In the genomic region with DNA sequence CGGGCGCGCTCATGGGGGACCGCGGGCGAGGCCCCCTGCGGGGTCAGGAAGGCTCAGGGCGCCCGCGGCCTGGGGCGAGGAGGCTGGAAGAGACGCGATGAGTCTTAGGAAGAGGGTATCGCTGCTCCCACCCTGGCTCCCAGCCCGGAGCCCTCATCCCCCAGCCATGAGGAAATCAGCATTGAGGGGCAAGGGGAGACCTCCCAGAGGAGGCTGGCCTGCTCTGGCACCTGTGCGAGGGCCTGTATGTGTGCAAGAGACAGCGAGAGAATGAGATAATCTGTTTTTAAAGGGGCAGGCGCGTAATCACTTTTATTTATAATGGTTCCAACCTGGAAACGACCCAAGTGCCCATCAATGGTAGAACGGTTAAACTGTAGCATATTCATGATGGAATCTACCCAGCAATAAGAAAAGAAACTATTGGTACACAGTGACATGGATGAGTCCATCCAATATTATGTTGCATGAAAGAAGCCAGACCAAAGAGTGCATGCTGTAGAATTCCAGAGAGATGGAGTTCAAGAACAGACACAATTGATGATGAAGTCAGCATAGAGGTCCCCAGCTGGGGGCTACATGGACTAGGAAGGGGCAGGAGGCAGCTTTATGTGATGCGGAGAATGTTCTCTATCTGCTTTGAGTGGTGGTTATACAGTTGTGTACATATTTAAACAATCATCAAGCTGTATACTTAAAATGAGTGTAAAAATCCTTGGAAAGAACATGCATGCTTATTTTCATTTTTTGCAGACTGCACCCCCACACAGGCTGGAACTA, we compare ENCODE assay signal across 12 cellular contexts. TPM values are rescaled to one million over a fixed set of nuclear protein-coding genes. Genes with fewer than 3 reads are reported as not detected.
DNase-seq lines count a peak whose midpoint lies in the region; ATAC-seq and TF ChIP-seq lines count a peak whose summit lies in the region.
"Had no signal": no experiment of that assay in that cellular context is flagged by ENCODE, and none has a peak within 500 bp of the region (broad histone marks: within the 10 kb centered on the region; RNA-seq: fewer than 3 reads in every experiment).

No MANE protein-coding gene starts in this region.

- H3K4me3 ChIP-seq in OCI-LY1 (ENCODE audit: low read depth, low read length, poor library complexity, severe bottlenecking) (peak overlapping the region; percentile 58), epithelial cell of esophagus (ENCODE audit: low read length) (peak overlapping the region; percentile 45), lower leg skin (ENCODE audit: low read depth, poor library complexity, severe bottlenecking) (no peak overlapping the region)
- H3K4me3 ChIP-seq: BLaER1 had no signal

- no peak for TF ChIP-seq POLR2A in lower leg skin (IDR thresholded peaks at IDR 0.05)

- CTCF ChIA-PET in activated CD8-positive, alpha-beta memory T cell treated with anti-CD3 and anti-CD28 coated beads, Interleukin-2, amount 10 ng/mL, durations not matched to agents 7 days and 5 days (lab: Charles Lee) = interaction anchor here (0.9 to 1.5 kb wide), 2 partner anchors 9 to 21 kb away, joined by 3 to 5 read pairs; no protein-coding TSS in a partner anchor

- peaks cover 44% of the 10 kb centered on the region for H3K36me3 ChIP-seq in OCI-LY1 (ENCODE audit: insufficient read depth, low read length)
- H3K36me3 ChIP-seq: cardiac muscle cell had no signal

- peak overlapping the region; percentile 66 for H3K4me3 Mint-ChIP-seq in activated CD8-positive, alpha-beta memory T cell treated with anti-CD3 and anti-CD28 coated beads, Interleukin-2, amount 10 ng/mL, durations not matched to agents 7 days and 5 days
- peak overlapping the region; percentile 68 to 73 for H3K4me3 Mint-ChIP-seq in stimulated activated naive CD8-positive, alpha-beta T cell treated with anti-CD3 and anti-CD28 coated beads, Interleukin-15, amount 100 ng/mL, for 72 hours

- H4K20me1 ChIP-seq in OCI-LY1 (ENCODE audit: insufficient read depth, low read length) = no peaks in the 10 kb centered on the region

- peak overlapping the region; percentile 41 for H3K27ac Mint-ChIP-seq in activated CD8-positive, alpha-beta memory T cell treated with anti-CD3 and anti-CD28 coated beads, Interleukin-2, amount 10 ng/mL, durations not matched to agents 7 days and 5 days
- peak overlapping the region; percentile 2 to 52 for H3K27ac Mint-ChIP-seq in stimulated activated naive CD8-positive, alpha-beta T cell treated with anti-CD3 and anti-CD28 coated beads, Interleukin-15, amount 100 ng/mL, for 72 hours

- peaks cover 6% of the 10 kb centered on the region for H3K4me1 ChIP-seq in OCI-LY1 (ENCODE audit: insufficient read depth, low read length, severe bottlenecking)
- H3K4me1 ChIP-seq: BLaER1 had no signal

- no peaks in the 10 kb centered on the region for H3K79me2 ChIP-seq in OCI-LY1 (ENCODE audit: insufficient read depth, low read length)

- H3K27me3 ChIP-seq in OCI-LY1 (ENCODE audit: insufficient read depth, low read length) = no peaks in the 10 kb centered on the region
- H3K27me3 ChIP-seq: BLaER1 had no signal

- H3K9ac ChIP-seq in OCI-LY1 (ENCODE audit: low read length) = peak overlapping the region; percentile 58
- H3K9ac ChIP-seq: BLaER1 had no signal

- H3K9me2 ChIP-seq in OCI-LY1 (ENCODE audit: low read depth, low read length) = no peaks in the 10 kb centered on the region

- no peak overlapping the region for H2AFZ ChIP-seq in OCI-LY1 (ENCODE audit: low read length)

- no peak overlapping the region for H3K27ac ChIP-seq in OCI-LY1 (ENCODE audit: low read depth, low read length, poor library complexity, severe bottlenecking)
- H3K27ac ChIP-seq: BLaER1, cardiac muscle cell had no signal

- H3K9me3 ChIP-seq in OCI-LY1 (ENCODE audit: low read length) = no peaks in the 10 kb centered on the region
- H3K9me3 ChIP-seq: BLaER1 had no signal

- no peak for TF ChIP-seq CTCF in OCI-LY1 (IDR thresholded peaks at IDR 0.05; ENCODE audit: low read length)
- no peak for TF ChIP-seq CTCF in epithelial cell of esophagus (IDR thresholded peaks at IDR 0.05; ENCODE audit: insufficient read depth, low read depth, low read length, missing control alignments)
- no peak for TF ChIP-seq CTCF in lower leg skin (IDR thresholded peaks at IDR 0.05)

- WGBS in lower leg skin, 2 donors = 15 to 42% methylated on average over 8 to 22 of the region's 22 CpGs

- intact Hi-C loops in lower leg skin (cut with DNase I; ENCODE audit: low total_unique reads) = no loop called here

- H3K4me2 ChIP-seq in OCI-LY1 (ENCODE audit: low read length) = peak overlapping the region; percentile 67
- H3K4me2 ChIP-seq: BLaER1 had no signal

- peaks cover 29% of the 10 kb centered on the region for H3K4me1 Mint-ChIP-seq in activated CD8-positive, alpha-beta memory T cell treated with anti-CD3 and anti-CD28 coated beads, Interleukin-2, amount 10 ng/mL, durations not matched to agents 7 days and 5 days
- peaks cover 20% of the 10 kb centered on the region for H3K4me1 Mint-ChIP-seq in stimulated activated naive CD8-positive, alpha-beta T cell treated with anti-CD3 and anti-CD28 coated beads, Interleukin-15, amount 100 ng/mL, for 72 hours

- no peak for DNase-seq in activated CD8-positive, alpha-beta memory T cell treated with anti-CD3 and anti-CD28 coated beads, Interleukin-2, amount 10 ng/mL, durations not matched to agents 7 days and 5 days
- no peak for DNase-seq in activated CD8-positive, alpha-beta memory T cell treated with anti-CD3 and anti-CD28 coated beads, Interleukin-2, amount 50 U/mL, for 48 hours
- DNase-seq in epithelial cell of esophagus (ENCODE audit: low read depth) (no peak), hypothalamus (lab: John Stamatoyannopoulos, UW) (no peak), HT-29 (ENCODE audit: low spot score) (no peak), lower leg skin (ENCODE audit: low spot score in 2 of 2) (no peak)
- DNase-seq in stimulated activated naive CD8-positive, alpha-beta T cell treated with anti-CD3 and anti-CD28 coated beads, Interleukin-15, amount 100 ng/mL, for 72 hours = no peak
- DNase-seq: MV-4-11 had no signal

- H3K27me3 Mint-ChIP-seq in activated CD8-positive, alpha-beta memory T cell treated with anti-CD3 and anti-CD28 coated beads, Interleukin-2, amount 10 ng/mL, durations not matched to agents 7 days and 5 days = no peaks in the 10 kb centered on the region
- H3K27me3 Mint-ChIP-seq in stimulated activated naive CD8-positive, alpha-beta T cell treated with anti-CD3 and anti-CD28 coated beads, Interleukin-15, amount 100 ng/mL, for 72 hours = no peaks in the 10 kb centered on the region

- no peaks in the 10 kb centered on the region for H3F3A ChIP-seq in OCI-LY1 (ENCODE audit: insufficient read depth, low read length)

- H3K9me3 Mint-ChIP-seq in activated CD8-positive, alpha-beta memory T cell treated with anti-CD3 and anti-CD28 coated beads, Interleukin-2, amount 10 ng/mL, durations not matched to agents 7 days and 5 days (ENCODE audit: low read depth) = no peaks in the 10 kb centered on the region
- H3K9me3 Mint-ChIP-seq in stimulated activated naive CD8-positive, alpha-beta T cell treated with anti-CD3 and anti-CD28 coated beads, Interleukin-15, amount 100 ng/mL, for 72 hours = no peaks in the 10 kb centered on the region

- no peak for ATAC-seq in activated CD8-positive, alpha-beta memory T cell treated with anti-CD3 and anti-CD28 coated beads, Interleukin-2, amount 10 ng/mL, durations not matched to agents 7 days and 5 days
- ATAC-seq in stimulated activated naive CD8-positive, alpha-beta T cell treated with anti-CD3 and anti-CD28 coated beads, Interleukin-15, amount 100 ng/mL, for 72 hours = no peak

- peaks cover 8% of the 10 kb centered on the region for H3K36me3 Mint-ChIP-seq in activated CD8-positive, alpha-beta memory T cell treated with anti-CD3 and anti-CD28 coated beads, Interleukin-2, amount 10 ng/mL, durations not matched to agents 7 days and 5 days

RNA-seq across cellular contexts. Expression of gene FBXO41, which starts 14.4 kb away (rescaled TPM):
- total RNA-seq in activated CD8-positive, alpha-beta memory T cell treated with anti-CD3 and anti-CD28 coated beads, Interleukin-2, amount 10 ng/mL, durations not matched to agents 7 days and 5 days = 10 to 100 TPM; 28.2 to 31.5 TPM
- 18.0 and 26.8 TPM in 2 replicates for total RNA-seq in HT-29 (2014; rRNA removed; shearing (Covaris generic))
- total RNA-seq in lower leg skin = 1 to 10 TPM; 2.9 to 4.1 (median 3.3) TPM

RNA-seq across cellular contexts. Expression of gene EGR4, which starts 23.5 kb away (rescaled TPM):
- total RNA-seq in activated CD8-positive, alpha-beta memory T cell treated with anti-CD3 and anti-CD28 coated beads, Interleukin-2, amount 10 ng/mL, durations not matched to agents 7 days and 5 days = under 1 TPM; 0.09 to 0.15 TPM
- total RNA-seq in HT-29 (2014; rRNA removed; shearing (Covaris generic)) = 0.37 and 2.2 TPM in 2 replicates
- total RNA-seq in lower leg skin = not detected
- total RNA-seq: mucosa of gallbladder had no signal

RNA-seq across cellular contexts. Expression of gene CCT7, which starts 35.8 kb away (rescaled TPM):
- 100 to 1,000 TPM; 362 to 449 TPM for total RNA-seq in activated CD8-positive, alpha-beta memory T cell treated with anti-CD3 and anti-CD28 coated beads, Interleukin-2, amount 10 ng/mL, durations not matched to agents 7 days and 5 days
- 502 and 515 TPM in 2 replicates for total RNA-seq in HT-29 (2014; rRNA removed; shearing (Covaris generic))
- total RNA-seq in lower leg skin = 100 to 1,000 TPM; 141 to 173 (median 156) TPM

RNA-seq across cellular contexts. Expression of gene PRADC1, which starts 36.8 kb away (rescaled TPM):
- total RNA-seq in activated CD8-positive, alpha-beta memory T cell treated with anti-CD3 and anti-CD28 coated beads, Interleukin-2, amount 10 ng/mL, durations not matched to agents 7 days and 5 days = 10 to 100 TPM; 13.7 to 14.7 TPM
- 24.1 and 29.7 TPM in 2 replicates for total RNA-seq in HT-29 (2014; rRNA removed; shearing (Covaris generic))
- total RNA-seq in lower leg skin = 10 to 100 TPM in 3 of 4 donors, 1 to 10 TPM in 1; 9.7 to 30.2 (median 23.3) TPM

RNA-seq across cellular contexts. Expression of gene SMYD5, which starts 55.8 kb away (rescaled TPM):
- total RNA-seq in activated CD8-positive, alpha-beta memory T cell treated with anti-CD3 and anti-CD28 coated beads, Interleukin-2, amount 10 ng/mL, durations not matched to agents 7 days and 5 days = 10 to 100 TPM; 17.0 to 26.8 TPM
- 40.3 and 45.9 TPM in 2 replicates for total RNA-seq in HT-29 (2014; rRNA removed; shearing (Covaris generic))
- 10 to 100 TPM in 2 of 4 donors, 1 to 10 TPM in 2; 9.6 to 18.1 (median 12.8) TPM for total RNA-seq in lower leg skin
